Comparison of ENCODE assay signal across 8 cellular contexts in the genomic region with DNA sequence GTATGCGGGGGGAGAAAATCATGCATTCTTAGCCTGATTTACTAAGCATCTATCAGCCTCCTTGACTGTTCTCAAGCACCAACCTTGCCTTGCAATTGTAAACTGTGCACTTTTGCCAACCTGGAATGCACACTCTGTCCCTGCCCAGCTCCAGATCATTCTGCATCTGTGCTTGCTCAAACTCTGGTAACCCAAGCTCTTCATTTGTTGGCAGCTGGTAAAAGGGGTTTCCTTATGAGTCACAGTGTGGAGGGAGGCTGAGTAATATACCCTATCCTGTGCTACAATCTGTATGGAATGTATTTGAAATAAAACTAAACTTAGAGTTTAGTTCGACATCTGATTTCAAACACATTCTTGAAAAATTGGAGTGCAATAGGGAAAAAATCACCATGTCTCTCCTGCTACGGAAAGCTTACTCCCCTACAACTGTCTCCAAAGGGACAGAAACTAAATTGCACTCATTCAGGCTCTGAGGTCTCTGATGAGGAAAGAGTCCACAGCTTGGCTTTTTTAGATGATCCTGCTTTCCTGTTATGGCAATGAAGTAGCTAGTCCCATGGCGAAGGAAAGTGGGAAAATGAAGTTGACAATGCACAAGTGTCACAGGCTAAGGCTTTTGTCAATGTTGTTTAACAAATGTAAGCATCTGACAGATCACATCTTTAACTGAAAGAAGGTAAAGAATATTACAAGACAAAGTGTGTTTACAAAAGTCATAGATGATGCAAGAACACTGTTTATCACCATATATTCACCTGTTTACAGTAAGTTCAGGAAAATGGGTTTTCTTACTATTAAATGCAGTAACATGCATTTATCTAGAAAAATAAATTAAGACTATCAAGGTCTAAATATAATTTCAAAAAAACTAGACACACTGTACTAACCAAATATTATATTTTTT.
DNase-seq lines count a peak whose midpoint lies in the region; ATAC-seq and TF ChIP-seq lines count a peak whose summit lies in the region.

No MANE protein-coding gene starts in this region.

- H2AFZ ChIP-seq in PC-3 (ENCODE audit: low read length) = peak overlapping the region; percentile 20; the same call in 1 of the 2 replicates

- BruUV-seq in PC-3 (replicated peaks; lab: Mats Ljungman, UMichigan) = TSS peak; percentile 82

- H3F3A ChIP-seq in PC-3 (ENCODE audit: low read length, unreplicated experiment) = peaks cover 21% of the 10 kb centered on the region

- TF ChIP-seq CTCF in PC-3 (conservative IDR thresholded peaks at IDR 0.05; ENCODE audit: low read depth, low read length) (no peak), fibroblast of the aortic adventitia (IDR thresholded peaks at IDR 0.05; ENCODE audit: insufficient read depth, low read length) (no peak), retinal pigment epithelial cell (conservative IDR thresholded peaks at IDR 0.05; ENCODE audit: low read depth, low read length) (no peak)

- intact Hi-C loops in PC-3 (cut with micrococcal nuclease) = loop anchor here (1.0 to 5.0 kb wide), 6 partner anchors 45 to 300 kb away; no protein-coding TSS in a partner anchor

- no peaks in the 10 kb centered on the region for H3K79me2 ChIP-seq in PC-3 (ENCODE audit: low read length)

- peak overlapping the region; percentile 96 for H3K27ac ChIP-seq in PC-3 (ENCODE audit: low read length)
- H3K27ac ChIP-seq in effector memory CD4-positive, alpha-beta T cell (ENCODE audit: insufficient read depth, low read length, poor library complexity, severe bottlenecking) = no peak overlapping the region

- POLR2A ChIA-PET in PC-3 (lab: Charles Lee; ENCODE audit: unreplicated experiment) = interaction anchor here (0.5 to 0.8 kb wide), 5 partner anchors 125 to 254 kb away, joined by 3 to 8 read pairs (median 4); no protein-coding TSS in a partner anchor

- 0 out of 2 replicates have a peak, but pooled peaks cover 2% of the 10 kb centered on the region for H3K36me3 ChIP-seq in PC-3 (ENCODE audit: low read depth, low read length)
- no peaks in the 10 kb centered on the region for H3K36me3 ChIP-seq in effector memory CD4-positive, alpha-beta T cell (ENCODE audit: control insufficient read depth, insufficient read depth, low read length)

- H3K9me2 ChIP-seq in PC-3 (replicated peaks; ENCODE audit: low read length) = no peaks in the 10 kb centered on the region

- H3K9ac ChIP-seq in PC-3 (ENCODE audit: low read length) = peak overlapping the region; percentile 64

- no peaks in the 10 kb centered on the region for H3K9me3 ChIP-seq in PC-3 (ENCODE audit: low read length)
- H3K9me3 ChIP-seq in effector memory CD4-positive, alpha-beta T cell (ENCODE audit: control insufficient read depth, low read length) = no peaks in the 10 kb centered on the region

- CTCF ChIA-PET in PC-3 (lab: Charles Lee) = interaction anchor here (1.3 to 1.5 kb wide), 3 partner anchors 13 to 317 kb away, joined by 3 to 6 read pairs (median 4); no protein-coding TSS in a partner anchor

- peaks cover 50% of the 10 kb centered on the region for H3K4me1 ChIP-seq in PC-3 (ENCODE audit: insufficient read depth, low read length)
- H3K4me1 ChIP-seq in effector memory CD4-positive, alpha-beta T cell (ENCODE audit: control insufficient read depth, insufficient read depth, low read length, poor library complexity, severe bottlenecking) = no peaks in the 10 kb centered on the region

- H3K27me3 ChIP-seq in PC-3 (ENCODE audit: low read length) = no peaks in the 10 kb centered on the region
- peaks cover 5% of the 10 kb centered on the region for H3K27me3 ChIP-seq in effector memory CD4-positive, alpha-beta T cell (replicated peaks; ENCODE audit: control insufficient read depth, insufficient read depth, low read length, poor library complexity, severe bottlenecking)

- peak; percentile 89 for ATAC-seq in GM18502 (IDR thresholded peaks at IDR 0.05; ENCODE audit: poor library complexity, unreplicated experiment)
- ATAC-seq in PC-3 = peak; percentile 90
- ATAC-seq in GM21381 (IDR thresholded peaks at IDR 0.05; ENCODE audit: unreplicated experiment) = no peak

- peak overlapping the region; percentile 83 for H3K4me2 ChIP-seq in PC-3 (ENCODE audit: low read length)

- peak overlapping the region; percentile 59 for H3K4me3 ChIP-seq in PC-3 (ENCODE audit: low read length)
- H3K4me3 ChIP-seq in fibroblast of the aortic adventitia (ENCODE audit: low read depth, low read length) = peak overlapping the region; percentile 7
- H3K4me3 ChIP-seq in retinal pigment epithelial cell (ENCODE audit: low read length) = no peak overlapping the region
- H3K4me3 ChIP-seq in effector memory CD4-positive, alpha-beta T cell (ENCODE audit: insufficient read depth, low read depth, low read length, poor library complexity, severe bottlenecking) = no peak overlapping the region

- no peaks in the 10 kb centered on the region for H4K20me1 ChIP-seq in PC-3 (ENCODE audit: low read length)

- DNase-seq in PC-3 (peak; percentile 96), fibroblast of the aortic adventitia (ENCODE audit: low read depth) (peak; percentile 97), retinal pigment epithelial cell (ENCODE audit: low read depth) (peak; percentile 89)
- DNase-seq in activated CD4-positive, alpha-beta T cell treated with anti-CD3 and anti-CD28 coated beads, Interleukin-2, amount 50 U/mL, for 4 hours = no peak
- DNase-seq in stimulated activated CD4-positive, alpha-beta T cell treated with anti-CD3 and anti-CD28 coated beads, Interleukin-15, amount 100 ng/mL, for 24 hours = no peak
- DNase-seq in effector memory CD4-positive, alpha-beta T cell = no peak

Comparison
In these comparisons a context has a peak if more than half of its experiments do, and no peak if none do; other contexts are left out.
1. DNase-seq: peak in PC-3 (single experiment), fibroblast of the aortic adventitia (single experiment) and retinal pigment epithelial cell (single experiment); none in activated CD4-positive, alpha-beta T cell treated with anti-CD3 and anti-CD28 coated beads, Interleukin-2, amount 50 U/mL, for 4 hours (0 of 2), stimulated activated CD4-positive, alpha-beta T cell treated with anti-CD3 and anti-CD28 coated beads, Interleukin-15, amount 100 ng/mL, for 24 hours (single experiment) and effector memory CD4-positive, alpha-beta T cell (0 of 3).
2. H3K4me3 ChIP-seq: peak in PC-3 (single experiment) and fibroblast of the aortic adventitia (single experiment); none in retinal pigment epithelial cell (single experiment) and effector memory CD4-positive, alpha-beta T cell (single experiment).